8 cellular contexts compared by ENCODE assay signal in genomic region chrX:55490121-55490520, GRCh38. TPM values are rescaled to one million over a fixed set of nuclear protein-coding genes. Genes with fewer than 3 reads are reported as not detected.
DNase-seq lines count a peak whose midpoint lies in the region; ATAC-seq and TF ChIP-seq lines count a peak whose summit lies in the region.

No MANE protein-coding gene starts in this region.

- no peaks in the 10 kb centered on the region for H3K27me3 ChIP-seq in heart right ventricle
- no peaks in the 10 kb centered on the region for H3K27me3 ChIP-seq in brain microvascular endothelial cell (replicated peaks)
- H3K27me3 ChIP-seq in upper lobe of right lung: no peaks in the 10 kb centered on the region

- WGBS in heart right ventricle, 2 donors: 52 to 54% methylated on average over 4 of the region's 4 CpGs
- WGBS in mesodermal cell (ENCODE audit: insufficient coverage in 2 of 2), 2 experiments: 0% methylated on average over 1 of the region's 4 CpGs; no CpG with 5 or more reads in 1 of the 2 experiments

- H3K9me3 ChIP-seq in heart right ventricle (no peaks in the 10 kb centered on the region), mesodermal cell (ENCODE audit: control insufficient read depth, low read length) (no peaks in the 10 kb centered on the region), upper lobe of right lung (no peaks in the 10 kb centered on the region)

- in situ Hi-C loops in brain microvascular endothelial cell (cut with HindIII; ENCODE audit: low pct_ligation_motif_present, low sequenced_read_pairs): no loop called here

- H3K4me3 ChIP-seq in heart right ventricle: peak overlapping the region in 9 of 10 donors; percentile 45 to 81 (median 72)
- peak overlapping the region; percentile 66 for H3K4me3 ChIP-seq in brain microvascular endothelial cell (ENCODE audit: low read depth, low read length)
- H3K4me3 ChIP-seq in mesodermal cell (ENCODE audit: extremely low read depth, insufficient read depth, low read length, poor library complexity, severe bottlenecking): peak overlapping the region; percentile 50
- H3K4me3 ChIP-seq in upper lobe of right lung: peak overlapping the region; percentile 67

- DNase-seq in heart right ventricle (no peak), left cardiac atrium (no peak), brain microvascular endothelial cell (no peak), upper lobe of right lung (no peak), CD1c-positive myeloid dendritic cell (ENCODE audit: extremely low spot score) (no peak)
- no peak for DNase-seq in stimulated activated naive CD4-positive, alpha-beta T cell (lab: John Stamatoyannopoulos, UW)

- intact Hi-C loops in heart right ventricle (cut with DNase I) (no loop called here), left cardiac atrium (cut with DNase I) (no loop called here), upper lobe of right lung (cut with DNase I) (no loop called here)

- H3K27ac ChIP-seq in heart right ventricle (peak overlapping the region; percentile 84 to 97 (median 92)), brain microvascular endothelial cell (no peak overlapping the region), mesodermal cell (ENCODE audit: low read depth, low read length, severe bottlenecking) (peak overlapping the region; percentile 94), upper lobe of right lung (peak overlapping the region; percentile 93)

- H3K36me3 ChIP-seq in heart right ventricle (no peaks in the 10 kb centered on the region), brain microvascular endothelial cell (replicated peaks) (no peaks in the 10 kb centered on the region), mesodermal cell (ENCODE audit: control insufficient read depth, insufficient read depth, low read length) (peaks cover 17% of the 10 kb centered on the region), upper lobe of right lung (no peaks in the 10 kb centered on the region)

- no peak for ATAC-seq in heart right ventricle
- no peak for ATAC-seq in left cardiac atrium
- no peak for ATAC-seq in upper lobe of right lung
- ATAC-seq in GM18870 (IDR thresholded peaks at IDR 0.05; ENCODE audit: unreplicated experiment): no peak

- H3K4me1 ChIP-seq in heart right ventricle (peaks cover 0 to 11% (median 2%) of the 10 kb centered on the region in 9 donors), mesodermal cell (ENCODE audit: control insufficient read depth, insufficient read depth, low read length, poor library complexity, severe bottlenecking) (no peaks in the 10 kb centered on the region), upper lobe of right lung (no peaks in the 10 kb centered on the region)

- TF ChIP-seq CTCF in heart right ventricle (IDR thresholded peaks at IDR 0.05) (no peak), brain microvascular endothelial cell (IDR thresholded peaks at IDR 0.05; ENCODE audit: low read depth, low read length, missing control alignments) (no peak), upper lobe of right lung (IDR thresholded peaks at IDR 0.05) (no peak)

RNA-seq across cellular contexts. Expression of gene USP51, which starts 0.5 kb away (rescaled TPM):
- total RNA-seq in heart right ventricle (1 to 10 TPM; 1.5 to 4.9 (median 2.3) TPM), left cardiac atrium (1 to 10 TPM; 2.4 to 3.5 TPM), upper lobe of right lung (3.7 TPM)
- polyA plus RNA-seq in heart right ventricle: under 1 TPM; 0.25 to 0.66 TPM
- 3.8 TPM for polyA plus RNA-seq in mesodermal cell (2013, experiment 1 of 2)
- 5.1 TPM for polyA plus RNA-seq in mesodermal cell (2013, experiment 2 of 2)

RNA-seq across cellular contexts. Expression of gene MAGEH1, which starts 38.2 kb away (rescaled TPM):
- total RNA-seq in heart right ventricle (10 to 100 TPM in 8 of 10 donors, 1 to 10 TPM in 2; 9.2 to 15.0 (median 11.8) TPM), left cardiac atrium (10 to 100 TPM; 18.8 to 25.6 TPM), upper lobe of right lung (27.2 TPM)
- polyA plus RNA-seq in heart right ventricle: 10 to 100 TPM in 1 of 2 donors, 1 to 10 TPM in 1; 6.5 to 28.4 TPM
- 41.7 TPM for polyA plus RNA-seq in mesodermal cell (2013, experiment 1 of 2)
- 38.8 TPM for polyA plus RNA-seq in mesodermal cell (2013, experiment 2 of 2)
